In the genomic region with DNA sequence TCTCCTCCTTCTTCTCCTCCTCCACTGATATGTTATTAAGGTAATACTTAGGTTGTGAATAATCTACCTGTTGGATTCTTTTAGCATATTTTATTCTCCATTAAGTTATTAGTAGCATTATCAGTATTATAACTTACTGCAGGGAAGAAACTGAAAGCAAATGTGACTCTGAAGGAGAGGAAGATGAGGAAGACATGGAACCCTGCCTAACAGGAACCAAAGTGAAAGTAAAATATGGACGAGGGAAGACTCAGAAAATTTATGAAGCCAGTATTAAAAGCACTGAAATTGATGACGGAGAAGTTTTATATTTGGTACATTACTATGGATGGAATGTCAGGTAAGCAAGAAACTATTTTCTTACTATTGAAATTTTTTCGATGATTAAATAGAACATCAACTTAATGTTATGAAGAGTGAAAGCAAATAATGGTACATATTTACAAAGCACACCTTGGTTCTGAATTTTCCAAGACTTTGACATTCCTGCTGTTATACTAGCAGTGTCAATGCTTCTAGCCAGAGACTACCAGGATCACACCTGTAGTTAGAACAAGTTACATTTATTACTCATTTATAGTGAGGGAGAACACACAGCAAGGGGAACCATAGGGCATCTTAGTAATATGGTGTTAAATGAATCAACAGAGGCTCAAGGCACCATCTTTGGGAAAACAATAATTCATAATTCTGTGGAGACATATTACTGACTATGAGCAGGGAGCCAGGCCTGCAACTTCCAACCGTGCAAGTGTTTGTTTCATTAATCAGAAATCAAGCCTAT, we compare ENCODE assay signal across 9 cellular contexts. TPM values are rescaled to one million over a fixed set of nuclear protein-coding genes. Genes with fewer than 3 reads are reported as not detected.
A peak's percentile ranks its signal among the peaks of the same experiment; 100 is the strongest.
DNase-seq lines count a peak whose midpoint lies in the region; ATAC-seq, FAIRE-seq and TF ChIP-seq lines count a peak whose summit lies in the region.
"Had no signal": no experiment of that assay in that cellular context is flagged by ENCODE, and none has a peak within 500 bp of the region (broad histone marks: within the 10 kb centered on the region; RNA-seq: fewer than 3 reads in every experiment).

No MANE protein-coding gene starts in this region.

- peak overlapping the region; percentile 82 for H3K4me3 Mint-ChIP-seq in HFFc6

- TF ChIP-seq CTCF in A549 (IDR thresholded peaks at IDR 0.05) = no peak
- TF ChIP-seq CTCF in HFFc6 (IDR thresholded peaks at IDR 0.05) = no peak
- TF ChIP-seq CTCF in ascending aorta (IDR thresholded peaks at IDR 0.05) = no peak
- TF ChIP-seq CTCF in SK-N-SH (IDR thresholded peaks at IDR 0.05) = no peak

- POLR2A ChIA-PET in A549 (lab: Yijun Ruan, JAX) (no interaction called here), SK-N-SH (lab: Yijun Ruan, JAX) (no interaction called here)

- H3K4ac ChIP-seq in mesenchymal stem cell (ENCODE audit: low read depth in 1 of 2, low read length in 2 of 2) = no peak overlapping the region

- H3K4me2 ChIP-seq in A549 (peak overlapping the region; percentile 74), mesenchymal stem cell (ENCODE audit: low read length, poor library complexity, severe bottlenecking) (no peak overlapping the region), SK-N-SH (no peak overlapping the region)

- H3K4me1 ChIP-seq in A549 (0 out of 3 replicates have a peak, but pooled peaks cover 6% of the 10 kb centered on the region), ascending aorta (no peaks in the 10 kb centered on the region), mesenchymal stem cell (ENCODE audit: control insufficient read depth, insufficient read depth, low read depth, low read length) (no peaks in the 10 kb centered on the region), SK-N-SH (ENCODE audit: control insufficient read depth in 1 of 2, insufficient read depth in 2 of 2, low read depth in 1 of 2, low read length in 1 of 2) (no peaks in the 10 kb centered on the region)
- H3K4me1 ChIP-seq: Peyer's patch had no signal

- no peak for FAIRE-seq in A549 (lab: Jason Lieb, UNC)

- no peak overlapping the region for H3K18ac ChIP-seq in mesenchymal stem cell (ENCODE audit: low read depth in 1 of 2, low read length in 2 of 2)

- CTCF ChIA-PET in A549 (lab: Yijun Ruan, JAX) = interaction anchor here (0.6 to 1.4 kb wide), 2 partner anchors 11 to 48 kb away, joined by 3 read pairs; no protein-coding TSS in a partner anchor
- CTCF ChIA-PET in SK-N-SH (lab: Yijun Ruan, JAX) = interaction anchor here (1.4 kb wide), 1 partner anchor 11 kb away, joined by 4 read pairs; no protein-coding TSS in a partner anchor

- H3K27ac ChIP-seq in A549 (no peak overlapping the region; a peak in 2 of 6 replicates), ascending aorta (no peak overlapping the region), mesenchymal stem cell (ENCODE audit: low read length, poor library complexity, severe bottlenecking) (no peak overlapping the region), SK-N-SH (ENCODE audit: low read depth in 2 of 2, low read length in 1 of 2) (no peak overlapping the region)

- H2BK120ac ChIP-seq in mesenchymal stem cell (ENCODE audit: low read depth, low read length) = no peak overlapping the region

- peaks cover 19% of the 10 kb centered on the region; the same call in 1 of the 2 replicates for H3K36me3 Mint-ChIP-seq in HFFc6 (ENCODE audit: low read depth)

- no peaks in the 10 kb centered on the region for H3F3A ChIP-seq in SK-N-SH (replicated peaks; ENCODE audit: insufficient read depth)

- intact Hi-C loops in ascending aorta (cut with DNase I) = no loop called here

- no peak overlapping the region for H2BK15ac ChIP-seq in mesenchymal stem cell (ENCODE audit: low read depth, poor library complexity, severe bottlenecking)

- H3K27me3 ChIP-seq in ascending aorta (no peaks in the 10 kb centered on the region), mesenchymal stem cell (ENCODE audit: control insufficient read depth in 1 of 2, insufficient read depth in 1 of 2, low read length in 2 of 2) (no peaks in the 10 kb centered on the region), SK-N-SH (ENCODE audit: insufficient read depth) (no peaks in the 10 kb centered on the region)
- H3K27me3 ChIP-seq: Peyer's patch had no signal

- H3K79me1 ChIP-seq in mesenchymal stem cell (replicated peaks; ENCODE audit: low read length, poor library complexity, severe bottlenecking) = peaks cover 15% of the 10 kb centered on the region

- no peaks in the 10 kb centered on the region for H4K20me1 ChIP-seq in SK-N-SH (ENCODE audit: insufficient read depth)

- TF ChIP-seq RAD21 in A549 (conservative IDR thresholded peaks at IDR 0.05 in 1 of 2, IDR thresholded peaks at IDR 0.05 in 1 of 2) = no peak
- no peak for TF ChIP-seq RAD21 in SK-N-SH (IDR thresholded peaks at IDR 0.05; ENCODE audit: low read length)

- no peak overlapping the region for H4K91ac ChIP-seq in mesenchymal stem cell (ENCODE audit: low read length)

- no peak overlapping the region for H2BK12ac ChIP-seq in mesenchymal stem cell (ENCODE audit: low read length in 2 of 2)

- H2AFZ ChIP-seq in mesenchymal stem cell (ENCODE audit: low read depth, low read length) = no peak overlapping the region
- H2AFZ ChIP-seq in SK-N-SH (ENCODE audit: low read depth) = no peak overlapping the region

- H4K8ac ChIP-seq in mesenchymal stem cell (ENCODE audit: low read length) = no peak overlapping the region

- H3K9me3 ChIP-seq in A549 = no peaks in the 10 kb centered on the region
- H3K9me3 ChIP-seq in ascending aorta = no peaks in the 10 kb centered on the region
- no peaks in the 10 kb centered on the region for H3K9me3 ChIP-seq in mesenchymal stem cell (ENCODE audit: control insufficient read depth, low read length)
- H3K9me3 ChIP-seq in SK-N-SH = no peaks in the 10 kb centered on the region
- H3K9me3 ChIP-seq: Peyer's patch had no signal

- DNase-seq in A549 (ENCODE audit: low read depth in 1 of 2, low spot score in 1 of 2) = no peak
- no peak for DNase-seq in HFFc6
- DNase-seq in ascending aorta (ENCODE audit: low spot score in 2 of 2) = no peak
- DNase-seq in mesenchymal stem cell = peak; percentile 5
- no peak for DNase-seq in SK-N-SH
- no peak for DNase-seq in AG08396 (ENCODE audit: low spot score)
- DNase-seq: Peyer's patch had no signal

- WGBS in A549 (ENCODE audit: missing lambda C conversion rate) = 54% methylated on average over 4 of the region's 4 CpGs
- 100% methylated on average over 3 of the region's 4 CpGs for WGBS in mesenchymal stem cell
- WGBS in SK-N-SH (ENCODE audit: low lambda C conversion rate) = 87% methylated on average over 4 of the region's 4 CpGs

- H3K14ac ChIP-seq in mesenchymal stem cell (ENCODE audit: low read length in 2 of 2) = no peak overlapping the region

- H3K23ac ChIP-seq in mesenchymal stem cell (ENCODE audit: low read length in 2 of 2) = no peak overlapping the region

- H3K27me3 Mint-ChIP-seq in HFFc6 (ENCODE audit: insufficient read depth) = peaks cover 1% of the 10 kb centered on the region; the same call in 1 of the 2 replicates

- H3K36me3 ChIP-seq in ascending aorta (peaks cover 20 to 53% of the 10 kb centered on the region in 2 donors), mesenchymal stem cell (ENCODE audit: control insufficient read depth in 1 of 2, insufficient read depth in 2 of 2, low read depth in 1 of 2, low read length in 2 of 2) (peaks cover 7 to 71% of the 10 kb centered on the region in 2 experiments), SK-N-SH (replicated peaks in 1 of 2; ENCODE audit: control insufficient read depth in 1 of 2, insufficient read depth in 2 of 2, low read length in 1 of 2) (peaks cover 25 to 64% of the 10 kb centered on the region in 2 experiments)

- no peak for ATAC-seq in A549
- no peak for ATAC-seq in GM19351 (IDR thresholded peaks at IDR 0.05; ENCODE audit: unreplicated experiment)
- no peak for ATAC-seq in HG03354 (IDR thresholded peaks at IDR 0.05; ENCODE audit: poor library complexity, severe bottlenecking, unreplicated experiment)

- H3K9ac ChIP-seq in mesenchymal stem cell (ENCODE audit: low read length) (peak overlapping the region; percentile 29), SK-N-SH (no peak overlapping the region)

- H3K4me1 Mint-ChIP-seq in HFFc6 (ENCODE audit: low read depth) = peaks cover 16% of the 10 kb centered on the region

- H3K9me2 ChIP-seq in SK-N-SH = no peaks in the 10 kb centered on the region

- TF ChIP-seq EP300 in A549 (IDR thresholded peaks at IDR 0.05) (no peak), SK-N-SH (IDR thresholded peaks at IDR 0.05; ENCODE audit: borderline replicate concordance in 1 of 2, low read depth in 1 of 2, low read length in 1 of 2) (no peak)

- no peaks in the 10 kb centered on the region; the same call in 1 of the 2 replicates for H3K79me2 ChIP-seq in SK-N-SH (ENCODE audit: insufficient read depth)

- H3K4me3 ChIP-seq in A549 (peak overlapping the region; percentile 24; the same call in 1 of the 3 replicates), ascending aorta (peak overlapping the region; percentile 11 to 32), mesenchymal stem cell (ENCODE audit: insufficient read depth in 1 of 2, low read depth in 1 of 2, low read length in 2 of 2) (peak overlapping the region in 1 of 2 experiments; percentile 50), SK-N-SH (ENCODE audit: low read depth in 2 of 2, low read length in 1 of 2) (no peak overlapping the region)

- H3K9me3 Mint-ChIP-seq in HFFc6 = no peaks in the 10 kb centered on the region

- TF ChIP-seq POLR2A in A549 (IDR thresholded peaks at IDR 0.05; ENCODE audit: low read length) = no peak

- peak overlapping the region; percentile 50 for H3K27ac Mint-ChIP-seq in HFFc6

- no peak overlapping the region for H2BK5ac ChIP-seq in mesenchymal stem cell (ENCODE audit: low read depth, low read length, poor library complexity, severe bottlenecking)

- no peak overlapping the region for H2AK5ac ChIP-seq in mesenchymal stem cell (ENCODE audit: low read length, severe bottlenecking)

RNA-seq across cellular contexts. Expression of a gene that starts 42.0 kb away (rescaled TPM):
- polyA plus RNA-seq in A549 (2011; rRNA removed) (not detected in 2 replicates), A549 (2017; fragmentation: RNase III; extraction: RNeasy Plus Mini Kit Qiagen cat#74134 plus additional on column Dnase treatment) (not detected in 3 replicates), SK-N-SH (2012; rRNA removed) (not detected in 2 replicates)
- not detected in 2 replicates for polyA plus RNA-seq in A549 (2012; cell fraction: cytosol; rRNA removed)
- not detected in 2 replicates for polyA plus RNA-seq in A549 (2012; cell fraction: nucleus; rRNA removed)
- polyA minus RNA-seq in A549 (2011; rRNA and poly(A)+ RNA removed) = not detected in 2 replicates
- not detected for total RNA-seq in HFFc6 (2021; fragmentation: NEBNext Ultra II Directional; extraction: Animal tissue kit (Norgen Biotek cat#: 25700))
- not detected for total RNA-seq in ascending aorta
- polyA plus RNA-seq in mesenchymal stem cell (2013, experiment 1 of 2) = not detected
- not detected for polyA plus RNA-seq in mesenchymal stem cell (2013, experiment 2 of 2)
- polyA plus RNA-seq in SK-N-SH (2012; cell fraction: cytosol; rRNA removed) = not detected in 2 replicates
- polyA plus RNA-seq in SK-N-SH (2012; cell fraction: nucleus; rRNA removed) = not detected in 2 replicates
- total RNA-seq: Peyer's patch had no signal

RNA-seq across cellular contexts. Expression of a gene that starts 55.4 kb away (rescaled TPM):
- polyA plus RNA-seq in A549 (2011; rRNA removed) = 9.3 and 15.1 TPM in 2 replicates
- 1.6 and 2.4 TPM in 2 replicates for polyA plus RNA-seq in A549 (2012; cell fraction: cytosol; rRNA removed)
- 2.0 and 2.5 TPM in 2 replicates for polyA plus RNA-seq in A549 (2012; cell fraction: nucleus; rRNA removed)
- polyA plus RNA-seq in A549 (2017; fragmentation: RNase III; extraction: RNeasy Plus Mini Kit Qiagen cat#74134 plus additional on column Dnase treatment) = 6.9 to 9.7 TPM (median 9.0 TPM) in 3 replicates
- 6.2 and 8.6 TPM in 2 replicates for polyA minus RNA-seq in A549 (2011; rRNA and poly(A)+ RNA removed)
- 10 to 100 TPM; 10.5 to 13.4 (median 12.3) TPM for total RNA-seq in HFFc6 (2021; fragmentation: NEBNext Ultra II Directional; extraction: Animal tissue kit (Norgen Biotek cat#: 25700))
- total RNA-seq in ascending aorta = 18.2 TPM
- 19.1 TPM for polyA plus RNA-seq in mesenchymal stem cell (2013, experiment 1 of 2)
- polyA plus RNA-seq in mesenchymal stem cell (2013, experiment 2 of 2) = 17.8 TPM
- polyA plus RNA-seq in SK-N-SH (2012; rRNA removed) = 4.6 and 5.6 TPM in 2 replicates
- 4.8 and 7.2 TPM in 2 replicates for polyA plus RNA-seq in SK-N-SH (2012; cell fraction: cytosol; rRNA removed)
- 12.3 and 13.9 TPM in 2 replicates for polyA plus RNA-seq in SK-N-SH (2012; cell fraction: nucleus; rRNA removed)

Comparison
In these comparisons a context has a peak if more than half of its experiments do, and no peak if none do; other contexts are left out.
1. H3K4me3 ChIP-seq: peak in A549 (single experiment) and ascending aorta (2 of 2); none in SK-N-SH (0 of 2).